ENCODE assay signal across 1 cellular context in genomic region chr14:24442240-24443052, GRCh38.
TF ChIP-seq lines count a peak whose summit lies in the region.

Gene SDR39U1, minus strand, starts transcription at chr14:24442776. Its CDS starts 7 bp downstream, at chr14:24442769.

TF ChIP-seq in HepG2, 621 proteins besides CTCF, POLR2A, EP300 and RAD21 (continued from another document and continues in another):
- TF ChIP-seq ZBTB40 (IDR thresholded peaks at IDR 0.05) (peak; percentile 94), ZBTB40 (CRISPR knock-in tag; IDR thresholded peaks at IDR 0.05) (peak; percentile 84), ZFAT (CRISPR knock-in tag; conservative IDR thresholded peaks at IDR 0.05) (no peak), KDM1A (CRISPR knock-in tag; IDR thresholded peaks at IDR 0.05) (peak; percentile 12), DZIP1 (CRISPR knock-in tag; IDR thresholded peaks at IDR 0.05) (peak; percentile 99), ZNF878 (CRISPR knock-in tag; IDR thresholded peaks at IDR 0.05) (peak; percentile 96), DMTF1 (CRISPR knock-in tag; IDR thresholded peaks at IDR 0.05) (peak; percentile 92; the same call in 1 of the 2 replicates), NR3C1 (CRISPR knock-in tag; IDR thresholded peaks at IDR 0.05) (no peak), JUNB (CRISPR knock-in tag; IDR thresholded peaks at IDR 0.05; ENCODE audit: borderline replicate concordance) (no peak; the same call in 1 of the 2 replicates), ETV6 (CRISPR knock-in tag; conservative IDR thresholded peaks at IDR 0.05) (peak; percentile 35), ETS1 (CRISPR knock-in tag; IDR thresholded peaks at IDR 0.05) (no peak; the same call in 1 of the 2 replicates), CBFB (CRISPR knock-in tag; IDR thresholded peaks at IDR 0.05) (peak; percentile 84), CREB3 (CRISPR knock-in tag; IDR thresholded peaks at IDR 0.05) (no peak; the same call in none of the 2 replicates), ZNF446 (CRISPR knock-in tag; IDR thresholded peaks at IDR 0.05) (peak; percentile 97), ASH2L (IDR thresholded peaks at IDR 0.05; ENCODE audit: insufficient read length, low read depth, low read length) (peak; percentile 99), PRDM15 (CRISPR knock-in tag; IDR thresholded peaks at IDR 0.05) (peak; percentile 67; the same call in 1 of the 2 replicates), ZNF773 (CRISPR knock-in tag; IDR thresholded peaks at IDR 0.05; ENCODE audit: borderline replicate concordance) (no peak; the same call in 1 of the 2 replicates), ARID2 (CRISPR knock-in tag; IDR thresholded peaks at IDR 0.05; ENCODE audit: borderline replicate concordance) (0 out of 2 replicates have a peak, but pooled peaks have one; percentile 48), MAF1 (CRISPR knock-in tag; IDR thresholded peaks at IDR 0.05; ENCODE audit: borderline replicate concordance) (peak; percentile 94; the same call in 1 of the 2 replicates), FOXM1 (CRISPR knock-in tag; IDR thresholded peaks at IDR 0.05) (no peak), MIER2 (CRISPR knock-in tag; IDR thresholded peaks at IDR 0.05) (peak; percentile 14), MBNL3 (CRISPR knock-in tag; conservative IDR thresholded peaks at IDR 0.05) (no peak), CENPBD1 (CRISPR knock-in tag; IDR thresholded peaks at IDR 0.05; ENCODE audit: borderline replicate concordance, low read depth) (no peak; the same call in 1 of the 2 replicates), ZNF713 (CRISPR knock-in tag; IDR thresholded peaks at IDR 0.05) (peak; percentile 99), ZNF580 (CRISPR knock-in tag; IDR thresholded peaks at IDR 0.05; ENCODE audit: borderline replicate concordance, low read depth) (peak; percentile 90), ZNF891 (CRISPR knock-in tag; IDR thresholded peaks at IDR 0.05) (peak; percentile 99), ZBTB42 (CRISPR knock-in tag; IDR thresholded peaks at IDR 0.05) (0 out of 2 replicates have a peak, but pooled peaks have one; percentile 71), ZNF253 (CRISPR knock-in tag; IDR thresholded peaks at IDR 0.05; ENCODE audit: borderline replicate concordance) (0 out of 2 replicates have a peak, but pooled peaks have one; percentile 12), ZBTB14 (CRISPR knock-in tag; IDR thresholded peaks at IDR 0.05) (peak; percentile 45; the same call in 1 of the 2 replicates), SIN3B (IDR thresholded peaks at IDR 0.05; ENCODE audit: low read length) (peak; percentile 89), DNMT3B (CRISPR knock-in tag; conservative IDR thresholded peaks at IDR 0.05) (peak; percentile 97), ZFP37 (CRISPR knock-in tag; IDR thresholded peaks at IDR 0.05; ENCODE audit: borderline replicate concordance) (peak; percentile 4), IRF1 (CRISPR knock-in tag; IDR thresholded peaks at IDR 0.05; ENCODE audit: low read depth) (peak; percentile 84)
